In the genomic region with DNA sequence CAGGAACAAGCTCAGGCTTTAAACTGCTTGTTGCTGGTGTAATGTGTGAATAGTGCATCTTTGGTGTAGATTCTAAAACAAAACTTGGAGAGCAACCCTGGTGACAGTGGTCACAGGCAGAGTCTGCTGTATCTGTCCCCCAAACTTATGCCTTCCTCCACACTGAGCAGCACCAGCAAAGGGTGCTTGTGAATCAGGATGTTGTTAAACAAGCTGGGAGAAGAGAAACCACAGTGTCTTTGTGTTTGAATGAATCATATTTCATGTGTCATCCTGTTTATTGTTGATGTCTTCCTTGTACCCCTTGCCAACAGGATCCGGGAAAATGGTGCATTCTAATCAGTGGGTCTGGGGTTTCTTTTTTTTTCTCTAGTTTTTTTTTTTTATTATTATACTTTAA, we compare ENCODE assay signal across 1 cellular context.
TF ChIP-seq lines count a peak whose summit lies in the region.

No MANE protein-coding gene starts in this region.

TF ChIP-seq in WTC11, 78 proteins besides CTCF, POLR2A, EP300 and RAD21 (continued from another document):
- TF ChIP-seq AFF4 (CRISPR knock-in tag; IDR thresholded peaks at IDR 0.05; ENCODE audit: borderline replicate concordance) = no peak
- no peak for TF ChIP-seq ZNF423 (CRISPR knock-in tag; IDR thresholded peaks at IDR 0.05)
- TF ChIP-seq, protein P1, sequence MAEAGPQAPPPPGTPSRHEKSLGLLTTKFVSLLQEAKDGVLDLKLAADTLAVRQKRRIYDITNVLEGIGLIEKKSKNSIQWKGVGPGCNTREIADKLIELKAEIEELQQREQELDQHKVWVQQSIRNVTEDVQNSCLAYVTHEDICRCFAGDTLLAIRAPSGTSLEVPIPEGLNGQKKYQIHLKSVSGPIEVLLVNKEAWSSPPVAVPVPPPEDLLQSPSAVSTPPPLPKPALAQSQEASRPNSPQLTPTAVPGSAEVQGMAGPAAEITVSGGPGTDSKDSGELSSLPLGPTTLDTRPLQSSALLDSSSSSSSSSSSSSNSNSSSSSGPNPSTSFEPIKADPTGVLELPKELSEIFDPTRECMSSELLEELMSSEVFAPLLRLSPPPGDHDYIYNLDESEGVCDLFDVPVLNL (CRISPR knock-in tag; IDR thresholded peaks at IDR 0.05; ENCODE audit: borderline replicate concordance, low read depth) = no peak
- TF ChIP-seq, protein P2, sequence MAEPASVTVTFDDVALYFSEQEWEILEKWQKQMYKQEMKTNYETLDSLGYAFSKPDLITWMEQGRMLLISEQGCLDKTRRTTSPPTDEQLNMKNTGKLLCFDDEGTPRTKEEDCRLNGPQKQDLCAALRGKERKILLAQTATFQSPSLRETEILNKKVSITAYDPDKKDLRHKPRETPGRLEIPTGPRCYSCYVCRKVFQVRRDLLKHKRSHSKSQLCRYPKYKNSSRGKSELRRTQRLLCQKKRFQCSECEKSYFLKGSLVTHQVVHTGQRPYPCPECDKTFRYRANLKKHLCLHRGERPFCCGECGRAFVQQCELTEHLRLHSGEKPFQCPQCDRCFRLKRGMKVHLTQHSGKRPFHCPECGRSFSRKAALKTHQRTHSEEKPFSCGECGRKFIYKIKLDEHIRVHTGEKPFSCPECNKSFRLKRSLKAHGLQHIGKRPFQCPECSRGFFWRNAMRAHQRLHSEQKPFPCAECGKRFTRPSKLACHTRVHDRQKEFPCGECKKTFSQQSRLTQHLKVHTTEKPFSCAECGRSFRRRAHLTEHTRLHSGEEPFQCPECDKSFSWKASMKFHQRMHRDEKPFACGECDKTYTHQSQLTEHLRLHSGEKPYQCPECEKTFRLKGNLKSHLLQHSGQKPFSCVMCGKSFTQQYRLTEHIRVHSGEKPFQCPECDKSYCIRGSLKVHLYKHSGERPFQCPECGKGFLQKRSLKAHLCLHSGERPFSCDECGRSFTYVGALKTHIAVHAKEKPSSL (CRISPR knock-in tag; conservative IDR thresholded peaks at IDR 0.05) = no peak
